Comparison of ENCODE assay signal across 6 cellular contexts in genomic region chr15:42491540-42492225, GRCh38.
DNase-seq lines count a peak whose midpoint lies in the region; ATAC-seq and TF ChIP-seq lines count a peak whose summit lies in the region.

No MANE protein-coding gene starts in this region.

- H3K36me3 ChIP-seq in RWPE2 (ENCODE audit: low read depth) (peaks cover 8% of the 10 kb centered on the region; the same call in 1 of the 2 replicates), iPS DF 6.9 (ENCODE audit: control insufficient read depth, insufficient read depth, low read length) (no peaks in the 10 kb centered on the region)

- peak; percentile 44 for ATAC-seq in RWPE2 (ENCODE audit: low read depth)
- no peak for ATAC-seq in GM18868 (IDR thresholded peaks at IDR 0.05; ENCODE audit: unreplicated experiment)

- TF ChIP-seq CTCF in AG09309 (IDR thresholded peaks at IDR 0.05; ENCODE audit: control insufficient read depth, insufficient read depth, low read depth, low read length, missing control alignments) (no peak), RWPE2 (IDR thresholded peaks at IDR 0.05; ENCODE audit: poor library complexity, severe bottlenecking) (no peak)

- H3K4me3 ChIP-seq in AG09309 (ENCODE audit: control insufficient read depth, low read depth, low read length) (peak overlapping the region; percentile 96; the same call in 1 of the 2 replicates), RWPE2 (ENCODE audit: severe bottlenecking) (peak overlapping the region; percentile 84), iPS DF 6.9 (ENCODE audit: low read length) (peak overlapping the region; percentile 91; the same call in 1 of the 2 replicates)

- peaks cover 17% of the 10 kb centered on the region for H3K4me1 ChIP-seq in RWPE2 (ENCODE audit: insufficient read depth, poor library complexity, severe bottlenecking)
- no peaks in the 10 kb centered on the region for H3K4me1 ChIP-seq in iPS DF 6.9 (ENCODE audit: control insufficient read depth, insufficient read depth, low read length)

- H3K9me3 ChIP-seq in RWPE2 (ENCODE audit: severe bottlenecking) (no peaks in the 10 kb centered on the region), iPS DF 6.9 (ENCODE audit: control insufficient read depth, insufficient read depth, low read length) (no peaks in the 10 kb centered on the region)

- H3K27me3 ChIP-seq in RWPE2 (ENCODE audit: insufficient read depth, poor library complexity, severe bottlenecking) (no peaks in the 10 kb centered on the region), iPS DF 6.9 (ENCODE audit: control insufficient read depth, insufficient read depth, low read length) (no peaks in the 10 kb centered on the region)

- WGBS in iPS DF 6.9 (ENCODE audit: insufficient coverage, insufficient read length): no CpG with 5 or more reads among the region's 18 CpGs

- peak overlapping the region; percentile 83 for H3K27ac ChIP-seq in RWPE2 (ENCODE audit: poor library complexity, severe bottlenecking)
- H3K27ac ChIP-seq in iPS DF 6.9 (ENCODE audit: low read length): no peak overlapping the region

- no peak for DNase-seq in AG09309 (ENCODE audit: low read depth)
- no peak for DNase-seq in RWPE2 (ENCODE audit: low spot score)
- no peak for DNase-seq in iPS DF 6.9 (ENCODE audit: low read depth, low spot score)
- no peak for DNase-seq in NCI-H128 (lab: John Stamatoyannopoulos, UW; ENCODE audit: unreplicated experiment)
- no peak for DNase-seq in AML-193 (lab: John Stamatoyannopoulos, UW)
